In genomic region chr2:138503652-138504051, GRCh38 we compare ENCODE assay signal across 8 cellular contexts. TPM values are rescaled to one million over a fixed set of nuclear protein-coding genes. Genes with fewer than 3 reads are reported as not detected.
DNase-seq lines count a peak whose midpoint lies in the region; ATAC-seq, FAIRE-seq and TF ChIP-seq lines count a peak whose summit lies in the region.

No MANE protein-coding gene starts in this region.

- no peak for TF ChIP-seq RAD21 in K562 (CRISPR knock-in tag; conservative IDR thresholded peaks at IDR 0.05 in 1 of 2, IDR thresholded peaks at IDR 0.05 in 1 of 2)

- H3K27ac Mint-ChIP-seq in naive thymus-derived CD4-positive, alpha-beta T cell = peak overlapping the region in 3 of 9 donors; percentile 10 to 84 (median 82)

- peaks cover 4% of the 10 kb centered on the region; the same call in 1 of the 2 replicates for H4K20me1 ChIP-seq in K562 (replicated peaks; ENCODE audit: control insufficient read depth, insufficient read depth, low read length)

- H3K27me3 ChIP-seq in BJ (ENCODE audit: control insufficient read depth, insufficient read depth, low read length) (no peaks in the 10 kb centered on the region), K562 (ENCODE audit: control insufficient read depth in 2 of 2, insufficient read depth in 2 of 2, low read length in 2 of 2) (no peaks in the 10 kb centered on the region)
- H3K27me3 ChIP-seq in naive thymus-derived CD4-positive, alpha-beta T cell (ENCODE audit: control insufficient read depth in 2 of 2, insufficient read depth in 2 of 2, low read length in 2 of 2) = no peaks in the 10 kb centered on the region

- no peak overlapping the region for H2AFZ ChIP-seq in K562 (ENCODE audit: low read depth, low read length)

- H3K79me2 ChIP-seq in K562 (ENCODE audit: control insufficient read depth, insufficient read depth, low read length) = peaks cover 76% of the 10 kb centered on the region

- H3K27me3 Mint-ChIP-seq in naive thymus-derived CD4-positive, alpha-beta T cell = peaks cover 0 to 4% (median 0%) of the 10 kb centered on the region in 5 donors

- BruUV-seq in K562 (replicated peaks; lab: Mats Ljungman, UMichigan) = no TSS peak

- TF ChIP-seq EP300 in K562 (IDR thresholded peaks at IDR 0.05; ENCODE audit: low read length) = no peak

- CTCF ChIA-PET in BJ (lab: Yijun Ruan, JAX) = interaction anchor here (1.0 to 1.6 kb wide), 2 partner anchors 9 to 12 kb away, joined by 3 read pairs; no protein-coding TSS in a partner anchor
- CTCF ChIA-PET in K562 (lab: Yijun Ruan, JAX; ENCODE audit: low intra/inter-chr PET ratio) = no interaction called here
- CTCF ChIA-PET in naive thymus-derived CD4-positive, alpha-beta T cell (lab: Charles Lee) = no interaction called here

- H3K4me3 ChIP-seq in BJ (ENCODE audit: low read depth, low read length) (0 out of 2 replicates have a peak overlapping the region, but pooled peaks have one; percentile 4), K562 (peak overlapping the region; percentile 67; the same call in 1 of the 2 replicates), mucosa of descending colon (no peak overlapping the region)
- peak overlapping the region; percentile 78 for H3K4me3 ChIP-seq in naive thymus-derived CD4-positive, alpha-beta T cell (ENCODE audit: low read length)

- H3K9me3 Mint-ChIP-seq in naive thymus-derived CD4-positive, alpha-beta T cell = no peaks in the 10 kb centered on the region

- no peaks in the 10 kb centered on the region for H3K36me3 ChIP-seq in BJ (ENCODE audit: control insufficient read depth, insufficient read depth, low read length)
- H3K36me3 ChIP-seq in K562 (ENCODE audit: control insufficient read depth, insufficient read depth, low read length) = no peaks in the 10 kb centered on the region
- H3K36me3 ChIP-seq in naive thymus-derived CD4-positive, alpha-beta T cell (ENCODE audit: control insufficient read depth in 2 of 3, insufficient read depth in 3 of 3, low read length in 3 of 3) = peaks cover 0 to 5% (median 0%) of the 10 kb centered on the region in 3 experiments
- no peaks in the 10 kb centered on the region for H3K36me3 ChIP-seq in mucosa of descending colon (ENCODE audit: low read depth)

- no peaks in the 10 kb centered on the region for H3K9me1 ChIP-seq in K562 (ENCODE audit: control insufficient read depth, insufficient read depth, low read length)

- in situ Hi-C loops in K562 (cut with MboI) = no loop called here

- H3K9ac ChIP-seq in K562 (ENCODE audit: insufficient read depth in 1 of 2, low read depth in 2 of 2, low read length in 2 of 2) = peak overlapping the region in 1 of 2 experiments; percentile 81; a peak in 2 of 4 replicates

- 0% methylated on average over 3 of the region's 3 CpGs for WGBS in K562 (ENCODE audit: insufficient coverage, low coverage, missing lambda C conversion rate)

- no peak overlapping the region; the same call in 2 of the 3 replicates for H3K27ac ChIP-seq in K562 (ENCODE audit: extremely low read depth, low read depth, low read length)
- H3K27ac ChIP-seq in naive thymus-derived CD4-positive, alpha-beta T cell (ENCODE audit: low read depth, low read length) = no peak overlapping the region

- no peak for FAIRE-seq in K562 (lab: Jason Lieb, UNC)
- no peak for FAIRE-seq in frontal cortex (lab: Jason Lieb, UNC)

- H3K4me2 ChIP-seq in K562 (ENCODE audit: insufficient read depth, low read length) = peak overlapping the region; percentile 89

- POLR2A ChIA-PET in BJ (lab: Charles Lee) = no interaction called here
- POLR2A ChIA-PET in K562 (lab: Yijun Ruan, JAX) = interaction anchor here (0.8 to 1.1 kb wide), 3 partner anchors 12 to 124 kb away, joined by 3 read pairs; no protein-coding TSS in a partner anchor
- POLR2A ChIA-PET in naive thymus-derived CD4-positive, alpha-beta T cell (lab: Charles Lee) = no interaction called here

- peak overlapping the region; percentile 90 to 99 (median 96) for H3K4me3 Mint-ChIP-seq in naive thymus-derived CD4-positive, alpha-beta T cell

- H3K4me1 ChIP-seq in K562 (replicated peaks in 1 of 2; ENCODE audit: control insufficient read depth in 2 of 2, insufficient read depth in 2 of 2, low read length in 2 of 2) (peaks cover 6 to 37% of the 10 kb centered on the region in 2 experiments; a peak in 4 of 5 replicates), mucosa of descending colon (ENCODE audit: low read depth) (peaks cover 33% of the 10 kb centered on the region)
- peaks cover 11 to 20% of the 10 kb centered on the region in 2 donors for H3K4me1 ChIP-seq in naive thymus-derived CD4-positive, alpha-beta T cell (ENCODE audit: control insufficient read depth in 2 of 2, insufficient read depth in 2 of 2, low read length in 2 of 2)

- peaks cover 0 to 9% (median 4%) of the 10 kb centered on the region in 5 donors for H3K36me3 Mint-ChIP-seq in naive thymus-derived CD4-positive, alpha-beta T cell

- peaks cover 35 to 61% (median 50%) of the 10 kb centered on the region in 7 donors for H3K4me1 Mint-ChIP-seq in naive thymus-derived CD4-positive, alpha-beta T cell

- intact Hi-C loops in K562 (cut with micrococcal nuclease) (no loop called here), mucosa of descending colon (cut with DNase I, micrococcal nuclease) (no loop called here)
- intact Hi-C loops in naive thymus-derived CD4-positive, alpha-beta T cell (cut with micrococcal nuclease) = loop anchor here (1.0 to 2.0 kb wide), 2 partner anchors 13 kb away; no protein-coding TSS in a partner anchor

- ATAC-seq in K562 = no peak
- no peak for ATAC-seq in naive thymus-derived CD4-positive, alpha-beta T cell
- ATAC-seq in mucosa of descending colon = no peak

- no peaks in the 10 kb centered on the region for H3K9me3 ChIP-seq in K562 (replicated peaks; ENCODE audit: control insufficient read depth, insufficient read depth, low read depth, low read length)
- no peaks in the 10 kb centered on the region for H3K9me3 ChIP-seq in naive thymus-derived CD4-positive, alpha-beta T cell (ENCODE audit: control insufficient read depth in 2 of 3, low read length in 3 of 3)
- no peaks in the 10 kb centered on the region for H3K9me3 ChIP-seq in mucosa of descending colon

- TF ChIP-seq CTCF in BJ (IDR thresholded peaks at IDR 0.05; ENCODE audit: insufficient read depth, low read depth, low read length) = no peak
- no peak for TF ChIP-seq CTCF in K562 (IDR thresholded peaks at IDR 0.05 in 2 of 3, conservative IDR thresholded peaks at IDR 0.05 in 1 of 3; ENCODE audit: insufficient read depth in 2 of 3, low read depth in 1 of 3, low read length in 3 of 3)
- TF ChIP-seq CTCF in mucosa of descending colon (IDR thresholded peaks at IDR 0.05) = no peak

- DNase-seq in BJ (ENCODE audit: low read depth) = no peak
- DNase-seq in HT1080 (ENCODE audit: low read depth) = peak; percentile 2
- no peak for DNase-seq in K562 (ENCODE audit: extremely low read depth in 1 of 4, low spot score in 3 of 4)
- DNase-seq in naive thymus-derived CD4-positive, alpha-beta T cell = no peak
- no peak for DNase-seq in frontal cortex (ENCODE audit: low spot score in 2 of 2)
- no peak for DNase-seq in medulla oblongata (ENCODE audit: extremely low spot score)
- no peak for DNase-seq in mucosa of descending colon
- no peak for DNase-seq in amygdala (lab: John Stamatoyannopoulos, UW)

- no peak for TF ChIP-seq POLR2A in K562 (conservative IDR thresholded peaks at IDR 0.05)

TF ChIP-seq in K562, 482 proteins besides CTCF, POLR2A, EP300 and RAD21:
- TF ChIP-seq ZNF584 (CRISPR knock-in tag; IDR thresholded peaks at IDR 0.05; ENCODE audit: low read depth) (no peak), ZNF639 (CRISPR knock-in tag; conservative IDR thresholded peaks at IDR 0.05 in 1 of 2, IDR thresholded peaks at IDR 0.05 in 1 of 2) (0 out of 4 replicates have a peak, but pooled peaks of 1 of the 2 experiments have one; percentile 9), ZBTB7A (IDR thresholded peaks at IDR 0.05; ENCODE audit: borderline replicate concordance, control insufficient read depth, low read depth, low read length) (no peak), ZNF668 (CRISPR knock-in tag; IDR thresholded peaks at IDR 0.05) (no peak), NCOA2 (IDR thresholded peaks at IDR 0.05; ENCODE audit: partially characterized antibody in 2 of 2) (no peak)

RNA-seq across cellular contexts. Expression of gene SPOPL, which starts 2.1 kb away (rescaled TPM):
- polyA plus RNA-seq in BJ (2011; rRNA removed) (5.8 and 9.9 TPM in 2 replicates), K562 (2011; rRNA removed) (5.5 and 6.1 TPM in 2 replicates), K562 (2014; fragmentation: Illumina TruSeq; extraction: Trizol) (2.7 and 3.0 TPM in 2 replicates), K562 (2014; fragmentation: Nextera tagmentation; extraction: Ambion mirVana) (under 1 TPM; 0.53 to 0.95 TPM), K562 (2014; rRNA removed) (4.9 and 5.9 TPM in 2 replicates)
- 4.8 and 5.0 TPM in 2 replicates for polyA minus RNA-seq in BJ (2011; rRNA and poly(A)+ RNA removed)
- total RNA-seq in HT1080 (2014; rRNA removed; shearing (Covaris generic)) = 15.8 and 25.8 TPM in 2 replicates
- polyA plus RNA-seq in HT1080 (2015; cell fraction: cytosol; rRNA removed) = 14.1 and 19.8 TPM in 2 replicates
- 8.3 and 10.8 TPM in 2 replicates for polyA plus RNA-seq in HT1080 (2015; cell fraction: nucleus; rRNA removed)
- 9.1 and 30.1 TPM in 2 replicates for total RNA-seq in K562 (2011; cell fraction: chromatin; rRNA removed; ENCODE audit: low replicate concordance)
- total RNA-seq in K562 (2011; cell fraction: nucleolus; rRNA removed) = 3.4 and 5.7 TPM in 2 replicates
- 10.6 and 16.4 TPM in 2 replicates for total RNA-seq in K562 (2011; cell fraction: nucleoplasm; rRNA removed)
- total RNA-seq in K562 (2014; rRNA removed) (1.8 and 2.7 TPM in 2 replicates), K562 (2014; rRNA removed; fragmentation: Illumina TruSeq; extraction: Trizol) (4.3 and 5.4 TPM in 2 replicates), K562 (2015; rRNA removed; fragmentation: Illumina TruSeq; extraction: Trizol) (3.8 and 4.1 TPM in 2 replicates), K562 (2021) (3.8 and 4.5 TPM in 2 replicates), frontal cortex (24.1 TPM), mucosa of descending colon (10 to 100 TPM; 28.3 to 45.5 (median 33.2) TPM)
- polyA plus RNA-seq in K562 (2011; cell fraction: cytosol; rRNA removed) = 1.8 and 2.1 TPM in 2 replicates
- 11.2 and 12.4 TPM in 2 replicates for polyA plus RNA-seq in K562 (2011; cell fraction: nucleus; rRNA removed)
- polyA plus RNA-seq in K562 (2012) = 2.0 and 2.7 TPM in 2 replicates
- polyA minus RNA-seq in K562 (2011; rRNA and poly(A)+ RNA removed) = 9.4 and 11.6 TPM in 2 replicates
- 2.3 and 2.6 TPM in 2 replicates for polyA minus RNA-seq in K562 (2011; cell fraction: cytosol; rRNA and poly(A)+ RNA removed)
- 8.6 and 19.4 TPM in 2 replicates for polyA minus RNA-seq in K562 (2011; cell fraction: nucleus; rRNA and poly(A)+ RNA removed)
- total RNA-seq in naive thymus-derived CD4-positive, alpha-beta T cell = 10 to 100 TPM; 10.7 to 25.7 (median 12.5) TPM
- polyA plus RNA-seq in naive thymus-derived CD4-positive, alpha-beta T cell = 1 to 10 TPM in 1 of 2 donors, under 1 TPM in 1; 0.44 to 1.0 TPM

Comparison
In these comparisons a context has a peak if more than half of its experiments do, and no peak if none do; other contexts are left out.
1. intact Hi-C loops: an anchor here in naive thymus-derived CD4-positive, alpha-beta T cell (1.0 to 2.0 kb wide); none called in K562 and mucosa of descending colon.